Comparison of ENCODE assay signal across 15 cellular contexts in genomic region chr11:64834723-64835615, GRCh38. TPM values are rescaled to one million over a fixed set of nuclear protein-coding genes. Genes with fewer than 3 reads are reported as not detected.
A peak's percentile ranks its signal among the peaks of the same experiment; 100 is the strongest.
DNase-seq lines count a peak whose midpoint lies in the region; ATAC-seq and TF ChIP-seq lines count a peak whose summit lies in the region.
"Had no signal": no experiment of that assay in that cellular context is flagged by ENCODE, and none has a peak within 500 bp of the region (broad histone marks: within the 10 kb centered on the region; RNA-seq: fewer than 3 reads in every experiment).

No MANE protein-coding gene starts in this region.

- ATAC-seq in HG02840 (IDR thresholded peaks at IDR 0.05; ENCODE audit: low FRiP score, unreplicated experiment), result no peak
- ATAC-seq: activated naive CD4-positive, alpha-beta T cell treated with anti-CD3 and anti-CD28 coated beads, Interleukin-2, amount 50 U/mL, for 72 hours; CD8-positive, alpha-beta T cell; stimulated activated memory B cell treated with anti-CD40 and anti-IgM and Interleukin-4, amounts not matched to agents 10 μg/mL and 1 μg/mL and 100 μg/mL, for 72 hours had no signal

- H3K9me3 ChIP-seq in osteoblast (ENCODE audit: low read depth, low read length) (no peaks in the 10 kb centered on the region), A673 (ENCODE audit: low read depth, low read length, poor library complexity, severe bottlenecking) (no peaks in the 10 kb centered on the region)
- H3K9me3 ChIP-seq: colonic mucosa, ovary had no signal

- CTCF ChIA-PET in A673 (lab: Charles Lee), result interaction anchor here (0.8 kb wide), 1 partner anchor 9 kb away, joined by 3 read pairs; no protein-coding TSS in a partner anchor

- H3K36me3 ChIP-seq in osteoblast (ENCODE audit: insufficient read depth, low read length) (no peaks in the 10 kb centered on the region), A673 (ENCODE audit: insufficient read depth, low read length, poor library complexity, severe bottlenecking) (no peaks in the 10 kb centered on the region)
- H3K36me3 ChIP-seq: ovary had no signal

- H3K4me2 ChIP-seq in osteoblast (ENCODE audit: insufficient read depth, low read length), result no peak overlapping the region

- intact Hi-C loops in A673 (cut with micrococcal nuclease; ENCODE audit: unreplicated experiment), result no loop called here

- H3K79me2 ChIP-seq in osteoblast (ENCODE audit: insufficient read depth, low read length), result no peaks in the 10 kb centered on the region

- TF ChIP-seq CTCF in cardiac fibroblast (IDR thresholded peaks at IDR 0.05; ENCODE audit: low read depth, low read length), result no peak
- no peak for TF ChIP-seq CTCF in osteoblast (IDR thresholded peaks at IDR 0.05; ENCODE audit: extremely low read depth, low read depth, low read length)
- TF ChIP-seq CTCF in A673 (conservative IDR thresholded peaks at IDR 0.05; ENCODE audit: low read depth, low read length), result no peak

- H2AFZ ChIP-seq in osteoblast (ENCODE audit: low read length), result no peak overlapping the region

- H4K20me1 ChIP-seq in osteoblast (ENCODE audit: insufficient read depth, low read length), result no peaks in the 10 kb centered on the region

- POLR2A ChIA-PET in A673 (lab: Charles Lee; ENCODE audit: low non-redundant PET), result interaction anchor here (0.6 kb wide), 1 partner anchor 19 kb away, joined by 5 read pairs; no protein-coding TSS in a partner anchor

- H3K4me1 ChIP-seq in osteoblast (ENCODE audit: insufficient read depth, low read length) (no peaks in the 10 kb centered on the region), A673 (ENCODE audit: insufficient read depth, low read length, poor library complexity, severe bottlenecking) (no peaks in the 10 kb centered on the region)
- H3K4me1 ChIP-seq: colonic mucosa had no signal

- DNase-seq in Daoy (ENCODE audit: low read depth) (peak; percentile 91), NCI-H226 (peak; percentile 91), cardiac fibroblast (ENCODE audit: low read depth in 2 of 2) (peak; percentile 44 to 51), osteoblast (ENCODE audit: insufficient read length, low spot score, missing footprints) (peak; percentile 96), NOMO-1 treated with dmso at 0.1 percent for 144 hours (lab: John Stamatoyannopoulos, UW; ENCODE audit: unreplicated experiment) (no peak), A673 (ENCODE audit: low spot score) (no peak)
- no peak for DNase-seq in effector CD8-positive, alpha-beta T cell (lab: John Stamatoyannopoulos, UW)
- DNase-seq: CD8-positive, alpha-beta T cell; colonic mucosa; NCI-H2029 treated with DMSO at 0.1 percent for 48 hours; T-helper 9 cell had no signal

- H3K4me3 ChIP-seq in cardiac fibroblast (replicated peaks in 1 of 2; ENCODE audit: low read depth in 2 of 2, low read length in 2 of 2), result no peak overlapping the region
- H3K4me3 ChIP-seq in osteoblast (ENCODE audit: insufficient read depth, low read length), result no peak overlapping the region
- no peak overlapping the region for H3K4me3 ChIP-seq in A673 (ENCODE audit: low read depth, low read length, poor library complexity, severe bottlenecking)
- H3K4me3 ChIP-seq: colonic mucosa, ovary had no signal

- no peak overlapping the region for H3K27ac ChIP-seq in osteoblast (ENCODE audit: low read depth, low read length)
- H3K27ac ChIP-seq in A673 (ENCODE audit: low read depth, low read length, poor library complexity, severe bottlenecking), result no peak overlapping the region
- H3K27ac ChIP-seq: colonic mucosa, ovary had no signal

- BruUV-seq in A673 (replicated peaks; lab: Mats Ljungman, UMichigan), result no TSS peak

- H3K27me3 ChIP-seq in osteoblast (ENCODE audit: insufficient read depth, low read length), result no peaks in the 10 kb centered on the region
- H3K27me3 ChIP-seq in A673 (replicated peaks; ENCODE audit: insufficient read depth, low read depth, low read length, poor library complexity), result no peaks in the 10 kb centered on the region
- H3K27me3 ChIP-seq: colonic mucosa, ovary had no signal

RNA-seq across cellular contexts. Expression of gene CDC42BPG, which starts 9.5 kb away (rescaled TPM):
- 0.06 and 0.15 TPM in 2 replicates for total RNA-seq in Daoy (2014; rRNA removed; shearing (Covaris generic))
- under 0.01 and 0.29 TPM in 2 replicates for total RNA-seq in osteoblast
- total RNA-seq in A673 (2021), result 4.6 and 6.6 TPM in 2 replicates

RNA-seq across cellular contexts. Expression of gene MEN1, which starts 24.6 kb away (rescaled TPM):
- total RNA-seq in Daoy (2014; rRNA removed; shearing (Covaris generic)), result 14.0 and 15.0 TPM in 2 replicates
- total RNA-seq in osteoblast (12.3 and 13.3 TPM in 2 replicates), A673 (2021) (45.7 and 49.2 TPM in 2 replicates)

RNA-seq across cellular contexts. Expression of gene MAP4K2, which starts 32.0 kb away (rescaled TPM):
- total RNA-seq in Daoy (2014; rRNA removed; shearing (Covaris generic)), result 6.7 and 10.4 TPM in 2 replicates
- 6.2 and 9.8 TPM in 2 replicates for total RNA-seq in osteoblast
- total RNA-seq in A673 (2021), result 46.5 and 50.5 TPM in 2 replicates

RNA-seq across cellular contexts. Expression of gene EHD1, which starts 43.5 kb away (rescaled TPM):
- total RNA-seq in Daoy (2014; rRNA removed; shearing (Covaris generic)), result 27.0 and 35.6 TPM in 2 replicates
- 51.3 and 51.4 TPM in 2 replicates for total RNA-seq in osteoblast
- 53.3 and 63.1 TPM in 2 replicates for total RNA-seq in A673 (2021)

RNA-seq across cellular contexts. Expression of gene SF1, which starts 56.6 kb away (rescaled TPM):
- total RNA-seq in Daoy (2014; rRNA removed; shearing (Covaris generic)), result 99.7 and 151 TPM in 2 replicates
- 114 and 130 TPM in 2 replicates for total RNA-seq in osteoblast
- total RNA-seq in A673 (2021), result 467 and 472 TPM in 2 replicates

Comparison
In these comparisons a context has a peak if more than half of its experiments do, and no peak if none do; other contexts are left out.
1. DNase-seq: peak in Daoy (single experiment), NCI-H226 (single experiment), cardiac fibroblast (2 of 2) and osteoblast (single experiment); none in effector CD8-positive, alpha-beta T cell (single experiment), NOMO-1 treated with dmso at 0.1 percent for 144 hours (single experiment) and A673 (single experiment).